8 cellular contexts compared by ENCODE assay signal in genomic region chr3:128051459-128051836, GRCh38. TPM values are rescaled to one million over a fixed set of nuclear protein-coding genes. Genes with fewer than 3 reads are reported as not detected.
DNase-seq lines count a peak whose midpoint lies in the region; ATAC-seq and TF ChIP-seq lines count a peak whose summit lies in the region.

No MANE protein-coding gene starts in this region.

- TF ChIP-seq CTCF in NB4 (IDR thresholded peaks at IDR 0.05; ENCODE audit: low read depth, low read length) (no peak), choroid plexus epithelial cell (conservative IDR thresholded peaks at IDR 0.05; ENCODE audit: low read depth, low read length) (no peak)

- ATAC-seq in GM21529 (IDR thresholded peaks at IDR 0.05; ENCODE audit: unreplicated experiment): no peak

- H3K9ac ChIP-seq in mucosa of rectum (ENCODE audit: low read depth in 1 of 2, low read length in 2 of 2): peak overlapping the region; percentile 82 to 96

- no peaks in the 10 kb centered on the region for H3K9me3 ChIP-seq in mucosa of rectum (ENCODE audit: control insufficient read depth in 2 of 2, low read length in 2 of 2)

- peak overlapping the region; percentile 87 for H3K4me3 ChIP-seq in NB4 (ENCODE audit: low read depth, low read length)
- H3K4me3 ChIP-seq in choroid plexus epithelial cell (ENCODE audit: low read depth, low read length): peak overlapping the region; percentile 66
- H3K4me3 ChIP-seq in mucosa of rectum (ENCODE audit: low read length in 2 of 2): peak overlapping the region; percentile 94 to 96

- DNase-seq in EL (peak; percentile 26), NB4 (ENCODE audit: low read depth) (no peak), choroid plexus epithelial cell (ENCODE audit: low read depth) (peak; percentile 29), dermis blood vessel endothelial cell (no peak), NCI-H187 treated with DMSO at 0.1 percent for 48 hours (lab: John Stamatoyannopoulos, UW) (no peak)
- no peak for DNase-seq in activated CD4-positive, alpha-beta T cell treated with anti-CD3 and anti-CD28 coated beads for 4 hours

- peaks cover 19 to 21% of the 10 kb centered on the region in 2 donors for H3K36me3 ChIP-seq in mucosa of rectum (ENCODE audit: control insufficient read depth in 2 of 2, insufficient read depth in 2 of 2, low read length in 2 of 2)

- peak overlapping the region; percentile 70 to 75 for H3K27ac ChIP-seq in mucosa of rectum (ENCODE audit: low read depth in 2 of 2, low read length in 2 of 2)

- peaks cover 23 to 26% of the 10 kb centered on the region in 2 donors for H3K4me1 ChIP-seq in mucosa of rectum (ENCODE audit: control insufficient read depth in 2 of 2, insufficient read depth in 2 of 2, low read length in 2 of 2)

- TF ChIP-seq POLR2A in NB4 (IDR thresholded peaks at IDR 0.05; ENCODE audit: extremely low read depth, insufficient read length): no peak

- no peaks in the 10 kb centered on the region for H3K27me3 ChIP-seq in mucosa of rectum (ENCODE audit: control insufficient read depth in 2 of 2, insufficient read depth in 2 of 2, low read length in 2 of 2)

RNA-seq across cellular contexts. Expression of gene SEC61A1, which starts 0.8 kb away (rescaled TPM):
- total RNA-seq in dermis blood vessel endothelial cell: 232 and 339 TPM in 2 replicates

Comparison
In these comparisons a context has a peak if more than half of its experiments do, and no peak if none do; other contexts are left out.
1. DNase-seq: peak in EL (single experiment) and choroid plexus epithelial cell (single experiment); none in NB4 (single experiment), activated CD4-positive, alpha-beta T cell treated with anti-CD3 and anti-CD28 coated beads for 4 hours (0 of 2), dermis blood vessel endothelial cell (single experiment) and NCI-H187 treated with DMSO at 0.1 percent for 48 hours (single experiment).
2. Peak in every context shown above with its lines, with median percentiles within 50 percentile points of each other: H3K4me3 ChIP-seq.